Comparison of ENCODE assay signal across 19 cellular contexts in genomic region chr12:124044021-124044420, GRCh38.
"Had no signal": no experiment of that assay in that cellular context is flagged by ENCODE, and none has a peak within 500 bp of the region (broad histone marks: within the 10 kb centered on the region; RNA-seq: fewer than 3 reads in every experiment).

No MANE protein-coding gene starts in this region.

- H3K4me3 ChIP-seq: breast epithelium, hepatocyte, lower lobe of right lung, psoas muscle, transverse colon, vagina had no signal

- H3K36me3 ChIP-seq: breast epithelium, lower lobe of right lung, transverse colon, vagina had no signal

- H2AFZ ChIP-seq: hepatocyte had no signal

- H3K4me1 ChIP-seq: breast epithelium, lower lobe of right lung, psoas muscle, transverse colon, vagina had no signal

- H3K27ac Mint-ChIP-seq: activated CD4-positive, alpha-beta memory T cell treated with anti-CD3 and anti-CD28 coated beads, Interleukin-2, amount 10 ng/mL, durations not matched to agents 7 days and 5 days; activated CD8-positive, alpha-beta memory T cell treated with anti-CD3 and anti-CD28 coated beads, Interleukin-2, amount 10 ng/mL, durations not matched to agents 7 days and 5 days; activated T-helper 2 cell treated with anti-CD3 and anti-CD28 coated beads, Interferon-gamma antibody, Interleukin-2, Interleukin-4, amounts not matched to agents 10 μg/mL and 5 μg/mL and 100 μg/mL, durations not matched to agents 14 hours and 24 hours and 36 hours; dendritic cell treated with granulocyte-macrophage colony-stimulating factor and Interleukin-4, amounts not matched to agents 40 ng/mL and 50 ng/mL, for 4 days; effector memory CD8-positive, alpha-beta T cell; WTC11 had no signal

- DNase-seq: activated CD4-positive, alpha-beta memory T cell treated with anti-CD3 and anti-CD28 coated beads, Interleukin-2, amount 10 ng/mL, durations not matched to agents 7 days and 5 days; activated CD4-positive, alpha-beta T cell treated with anti-CD3 and anti-CD28 coated beads for 48 hours; activated CD8-positive, alpha-beta memory T cell treated with anti-CD3 and anti-CD28 coated beads, Interleukin-2, amount 10 ng/mL, durations not matched to agents 7 days and 5 days; activated naive CD4-positive, alpha-beta T cell treated with Interleukin-2 at 50 U/mL for 16 hours; effector memory CD8-positive, alpha-beta T cell; left colon; lower lobe of right lung; psoas muscle; right cardiac atrium; stimulated activated CD4-positive, alpha-beta T cell treated with anti-CD3 and anti-CD28 coated beads, Interleukin-2, amount 100 ng/mL, for 24 hours; stimulated activated naive CD4-positive, alpha-beta T cell treated with Interleukin-2 at 50 U/mL for 16 hours; SW 1271; transverse colon had no signal

- H3K4me2 ChIP-seq: hepatocyte had no signal

- H3K4me3 Mint-ChIP-seq: activated CD4-positive, alpha-beta memory T cell treated with anti-CD3 and anti-CD28 coated beads, Interleukin-2, amount 10 ng/mL, durations not matched to agents 7 days and 5 days; activated CD8-positive, alpha-beta memory T cell treated with anti-CD3 and anti-CD28 coated beads, Interleukin-2, amount 10 ng/mL, durations not matched to agents 7 days and 5 days; dendritic cell treated with granulocyte-macrophage colony-stimulating factor and Interleukin-4, amounts not matched to agents 40 ng/mL and 50 ng/mL, for 4 days; effector memory CD8-positive, alpha-beta T cell; WTC11 had no signal

- H3K79me2 ChIP-seq: hepatocyte had no signal

- H3K27me3 ChIP-seq: breast epithelium, hepatocyte, transverse colon, vagina had no signal

- ATAC-seq: activated CD8-positive, alpha-beta memory T cell treated with anti-CD3 and anti-CD28 coated beads, Interleukin-2, amount 10 ng/mL, durations not matched to agents 7 days and 5 days; effector memory CD8-positive, alpha-beta T cell; left colon; right cardiac atrium; WTC11 had no signal

- H3K27ac ChIP-seq: breast epithelium, hepatocyte, lower lobe of right lung, psoas muscle, transverse colon, vagina had no signal
